Comparison of ENCODE assay signal across 33 cellular contexts in genomic region chr5:178192244-178192643, GRCh38. TPM values are rescaled to one million over a fixed set of nuclear protein-coding genes. Genes with fewer than 3 reads are reported as not detected.
DNase-seq lines count a peak whose midpoint lies in the region; ATAC-seq and TF ChIP-seq lines count a peak whose summit lies in the region.
"Had no signal": no experiment of that assay in that cellular context is flagged by ENCODE, and none has a peak within 500 bp of the region (broad histone marks: within the 10 kb centered on the region; RNA-seq: fewer than 3 reads in every experiment).

No MANE protein-coding gene starts in this region.

- ATAC-seq in RWPE2 (ENCODE audit: low read depth) (peak; percentile 47; the same call in 2 of the 3 replicates), T-cell (replicated peaks in 1 of 4) (no peak)
- ATAC-seq: heart right ventricle had no signal

- H3K4me3 ChIP-seq in RWPE2 (ENCODE audit: severe bottlenecking) (no peak overlapping the region), fibroblast of mammary gland (ENCODE audit: control insufficient read depth, low read depth, low read length) (no peak overlapping the region), prostate gland (no peak overlapping the region)
- H3K4me3 ChIP-seq: BLaER1, HAP-1, heart right ventricle, lung, SJCRH30 had no signal

- H3K4me1 ChIP-seq in RWPE2 (ENCODE audit: insufficient read depth, poor library complexity, severe bottlenecking) (peaks cover 8% of the 10 kb centered on the region), prostate gland (replicated peaks) (no peaks in the 10 kb centered on the region)
- H3K4me1 ChIP-seq: HAP-1, SJCRH30 had no signal

- TF ChIP-seq EP300 in Ishikawa (IDR thresholded peaks at IDR 0.05; ENCODE audit: borderline replicate concordance) = no peak

- peaks cover 12 to 29% of the 10 kb centered on the region in 2 donors for H3K27me3 Mint-ChIP-seq in T-cell

- no peaks in the 10 kb centered on the region for H3K36me3 ChIP-seq in RWPE2 (ENCODE audit: low read depth)
- H3K36me3 ChIP-seq in prostate gland = no peaks in the 10 kb centered on the region
- H3K36me3 ChIP-seq: BLaER1, brain microvascular endothelial cell, HAP-1, heart right ventricle, SJCRH30, WERI-Rb-1 had no signal

- WGBS in prostate gland = 19% methylated on average over 2 of the region's 2 CpGs

- no peak for TF ChIP-seq POLR2A in prostate gland (IDR thresholded peaks at IDR 0.05)

- no peaks in the 10 kb centered on the region for H3K9me3 Mint-ChIP-seq in T-cell
- H3K9me3 Mint-ChIP-seq: activated T-helper 2 cell treated with anti-CD3 and anti-CD28 coated beads, Interferon-gamma antibody, Interleukin-2, Interleukin-4, amounts not matched to agents 10 μg/mL and 5 μg/mL and 100 μg/mL, durations not matched to agents 14 hours and 24 hours and 36 hours; type B pancreatic cell had no signal

- no peaks in the 10 kb centered on the region for H3K9me3 ChIP-seq in RWPE2 (ENCODE audit: severe bottlenecking)
- H3K9me3 ChIP-seq in prostate gland = no peaks in the 10 kb centered on the region
- H3K9me3 ChIP-seq: BLaER1, HAP-1, heart right ventricle, SJCRH30 had no signal

- no peak for TF ChIP-seq RAD21 in Ishikawa (IDR thresholded peaks at IDR 0.05; ENCODE audit: low read depth)

- H3K27me3 ChIP-seq in RWPE2 (ENCODE audit: insufficient read depth, poor library complexity, severe bottlenecking) = no peaks in the 10 kb centered on the region
- H3K27me3 ChIP-seq in prostate gland (replicated peaks; ENCODE audit: insufficient read depth) = no peaks in the 10 kb centered on the region
- H3K27me3 ChIP-seq: BLaER1 had no signal

- H3K36me3 Mint-ChIP-seq in T-cell = no peaks in the 10 kb centered on the region
- H3K36me3 Mint-ChIP-seq: type B pancreatic cell had no signal

- no peak overlapping the region for H3K27ac ChIP-seq in RWPE2 (ENCODE audit: poor library complexity, severe bottlenecking)
- no peak overlapping the region for H3K27ac ChIP-seq in prostate gland
- H3K27ac ChIP-seq: BLaER1, brain microvascular endothelial cell, heart right ventricle, SJCRH30, WERI-Rb-1 had no signal

- DNase-seq in RWPE2 (ENCODE audit: low spot score) (peak; percentile 22), fibroblast of mammary gland (ENCODE audit: low read depth) (peak; percentile 51), prostate gland (ENCODE audit: low spot score) (peak; percentile 63), SW480 (ENCODE audit: low spot score) (no peak), NCI-H2171 (lab: John Stamatoyannopoulos, UW) (no peak), GF-D8 (lab: John Stamatoyannopoulos, UW) (no peak), T-cell (no peak)
- DNase-seq: activated CD4-positive, alpha-beta T cell treated with anti-CD3 and anti-CD28 coated beads for 4 hours; activated naive CD4-positive, alpha-beta T cell treated with anti-CD3 and anti-CD28 coated beads, Interleukin-2, amount 50 U/mL, for 16 hours; amniotic stem cell; brain microvascular endothelial cell; effector CD4-positive, alpha-beta T cell; heart right ventricle; kidney glomerular epithelial cell; NCI-H1092 treated with DMSO at 0.1 percent for 48 hours; NCI-H187; NCI-H2227 treated with DMSO at 0.1 percent for 48 hours; NCI-H69; nephron progenitor cell; SJCRH30; stimulated activated naive CD4-positive, alpha-beta T cell; SW 1271; WERI-Rb-1 had no signal

- CTCF ChIA-PET in T-cell (lab: Charles Lee) = interaction anchor here in 1 of 2 donors (0.5 kb wide), 1 partner anchor 91 kb away, joined by 3 read pairs; no protein-coding TSS in a partner anchor

- no peak overlapping the region for H3K4me3 Mint-ChIP-seq in T-cell
- H3K4me3 Mint-ChIP-seq: nephron progenitor cell, type B pancreatic cell had no signal

- H3K27ac Mint-ChIP-seq in T-cell = no peak overlapping the region
- H3K27ac Mint-ChIP-seq: activated T-helper 2 cell treated with anti-CD3 and anti-CD28 coated beads, Interferon-gamma antibody, Interleukin-2, Interleukin-4, amounts not matched to agents 10 μg/mL and 5 μg/mL and 100 μg/mL, durations not matched to agents 14 hours and 24 hours and 36 hours; nephron progenitor cell; type B pancreatic cell had no signal

- TF ChIP-seq CTCF in RWPE2 (IDR thresholded peaks at IDR 0.05; ENCODE audit: poor library complexity, severe bottlenecking) (no peak), fibroblast of mammary gland (conservative IDR thresholded peaks at IDR 0.05; ENCODE audit: control insufficient read depth, insufficient read depth, low read depth, low read length) (no peak), prostate gland (IDR thresholded peaks at IDR 0.05) (no peak)

- intact Hi-C loops in prostate gland (cut with DNase I) = no loop called here

- POLR2A ChIA-PET in T-cell (lab: Charles Lee) = no interaction called here

- peaks cover 14 to 18% (median 16%) of the 10 kb centered on the region in 3 donors for H3K4me1 Mint-ChIP-seq in T-cell

TF ChIP-seq in Ishikawa, 13 proteins besides CTCF, POLR2A, EP300 and RAD21:
- no peak for TF ChIP-seq NFIC (IDR thresholded peaks at IDR 0.05)
- peak; percentile 73 for TF ChIP-seq CEBPB (IDR thresholded peaks at IDR 0.05)

RNA-seq across cellular contexts. Expression of gene GMCL2, which starts 5.1 kb away (rescaled TPM):
- 1 to 10 TPM in 1 of 2 donors, not detected in 1; 2.8 TPM for total RNA-seq in prostate gland
- total RNA-seq in T-cell = not detected
- total RNA-seq: activated T-helper 2 cell treated with anti-CD3 and anti-CD28 coated beads, Interferon-gamma antibody, Interleukin-2, Interleukin-4, amounts not matched to agents 10 μg/mL and 5 μg/mL and 100 μg/mL, durations not matched to agents 14 hours and 24 hours and 36 hours; epithelial cell of proximal tubule; heart right ventricle; lung; M059J; mucosa of gallbladder; osteoblast; SJCRH30 had no signal

RNA-seq across cellular contexts. Expression of gene HNRNPAB, which starts 12.1 kb away (rescaled TPM):
- total RNA-seq in prostate gland = 100 to 1,000 TPM in 1 of 2 donors, 10 to 100 TPM in 1; 73.1 to 104 TPM
- total RNA-seq in T-cell = 10 to 100 TPM; 78.8 to 89.2 (median 85.1) TPM

RNA-seq across cellular contexts. Expression of gene NHP2, which starts 38.6 kb away (rescaled TPM):
- total RNA-seq in prostate gland (100 to 1,000 TPM; 270 to 284 TPM), T-cell (10 to 100 TPM; 61.2 to 95.6 (median 91.2) TPM)

RNA-seq across cellular contexts. Expression of gene PHYKPL, which starts 40.4 kb away (rescaled TPM):
- total RNA-seq in prostate gland (100 to 1,000 TPM in 1 of 2 donors, 10 to 100 TPM in 1; 43.4 to 135 TPM), T-cell (100 to 1,000 TPM; 135 to 208 (median 193) TPM)

Comparison
In these comparisons a context has a peak if more than half of its experiments do, and no peak if none do; other contexts are left out.
1. DNase-seq: peak in RWPE2 (single experiment), fibroblast of mammary gland (single experiment) and prostate gland (single experiment); none in SW480 (single experiment), NCI-H2171 (single experiment), GF-D8 (single experiment) and T-cell (0 of 34).